Comparison of ENCODE assay signal across 10 cellular contexts in genomic region chr12:42259699-42260098, GRCh38.
"Had no signal": no experiment of that assay in that cellular context is flagged by ENCODE, and none has a peak within 500 bp of the region (broad histone marks: within the 10 kb centered on the region; RNA-seq: fewer than 3 reads in every experiment).

No MANE protein-coding gene starts in this region.

- H3K9me3 Mint-ChIP-seq: HFFc6 had no signal

- H3K9me3 ChIP-seq: HAP-1 had no signal

- H3K4me3 Mint-ChIP-seq: HFFc6 had no signal

- H3K9ac ChIP-seq: GM23248, KMS-11 had no signal

- H3K27ac ChIP-seq: GM23248, HL-60, KMS-11 had no signal

- H2AFZ ChIP-seq: GM23248 had no signal

- H3K36me3 ChIP-seq: HAP-1 had no signal

- H3K4me3 ChIP-seq: GM23248, HAP-1 had no signal

- H3K27ac Mint-ChIP-seq: HFFc6 had no signal

- DNase-seq: GM23248, GOT3, H7, HFFc6, IMR-90, KBM-7 had no signal

- H3K4me2 ChIP-seq: KMS-11 had no signal

- ATAC-seq: HCT116 had no signal

- H3K4me1 ChIP-seq: HAP-1 had no signal
